ENCODE assay signal across 8 cellular contexts in genomic region chr17:28745052-28745776, GRCh38. TPM values are rescaled to one million over a fixed set of nuclear protein-coding genes. Genes with fewer than 3 reads are reported as not detected.
A peak's percentile ranks its signal among the peaks of the same experiment; 100 is the strongest.
DNase-seq lines count a peak whose midpoint lies in the region; ATAC-seq and TF ChIP-seq lines count a peak whose summit lies in the region.

No MANE protein-coding gene starts in this region.

- WGBS in hepatocyte (ENCODE audit: low lambda C conversion rate, missing lambda C conversion rate), result 1% methylated on average over 22 of the region's 28 CpGs
- 18 to 27% (median 21%) methylated on average over 20 to 28 of the region's 28 CpGs for WGBS in psoas muscle, 3 donors

- H3K4me1 Mint-ChIP-seq in activated CD8-positive, alpha-beta memory T cell treated with anti-CD3 and anti-CD28 coated beads, Interleukin-2, amount 10 ng/mL, durations not matched to agents 7 days and 5 days, result peaks cover 39% of the 10 kb centered on the region

- CTCF ChIA-PET in activated CD8-positive, alpha-beta memory T cell treated with anti-CD3 and anti-CD28 coated beads, Interleukin-2, amount 10 ng/mL, durations not matched to agents 7 days and 5 days (lab: Charles Lee), result interaction anchor here (0.8 to 16.9 kb wide), 7 partner anchors 16 to 150 kb away, joined by 3 to 591 read pairs (median 5); partner anchors contain the start of genes NEK8, RPL23A and TLCD1

- peaks cover 36% of the 10 kb centered on the region for H4K20me1 ChIP-seq in hepatocyte (ENCODE audit: insufficient read depth, poor library complexity, severe bottlenecking)

- H3K36me3 ChIP-seq in ascending aorta (peaks cover 7 to 18% of the 10 kb centered on the region in 2 donors), hepatocyte (replicated peaks; ENCODE audit: insufficient read depth, low read depth) (no peaks in the 10 kb centered on the region), psoas muscle (ENCODE audit: insufficient read depth in 1 of 2, low read depth in 1 of 2) (peaks cover 0 to 21% of the 10 kb centered on the region in 2 donors)

- no peaks in the 10 kb centered on the region for H3K9me3 ChIP-seq in ascending aorta
- H3K9me3 ChIP-seq in hepatocyte (ENCODE audit: low read depth), result no peaks in the 10 kb centered on the region
- H3K9me3 ChIP-seq in psoas muscle, result no peaks in the 10 kb centered on the region

- no peaks in the 10 kb centered on the region for H3K27me3 ChIP-seq in ascending aorta
- H3K27me3 ChIP-seq in hepatocyte, result no peaks in the 10 kb centered on the region
- no peaks in the 10 kb centered on the region for H3K27me3 ChIP-seq in psoas muscle (ENCODE audit: insufficient read depth in 3 of 3, low read length in 2 of 3)

- H3K27ac ChIP-seq in ascending aorta (peak overlapping the region; percentile 88 to 98), hepatocyte (peak overlapping the region; percentile 100), psoas muscle (peak overlapping the region; percentile 78)

- H3K4me3 ChIP-seq in ascending aorta (peak overlapping the region; percentile 88 to 91), hepatocyte (peak overlapping the region; percentile 54), psoas muscle (peak overlapping the region; percentile 79)

- peak overlapping the region; percentile 89 for H3K4me3 Mint-ChIP-seq in activated CD8-positive, alpha-beta memory T cell treated with anti-CD3 and anti-CD28 coated beads, Interleukin-2, amount 10 ng/mL, durations not matched to agents 7 days and 5 days

- ATAC-seq in activated CD8-positive, alpha-beta memory T cell treated with anti-CD3 and anti-CD28 coated beads, Interleukin-2, amount 10 ng/mL, durations not matched to agents 7 days and 5 days, result peak; percentile 10
- ATAC-seq in psoas muscle, result no peak
- ATAC-seq in omental fat pad (ENCODE audit: low FRiP score), result no peak
- ATAC-seq in HG03159 (IDR thresholded peaks at IDR 0.05; ENCODE audit: unreplicated experiment), result no peak

- TF ChIP-seq CTCF in ascending aorta (IDR thresholded peaks at IDR 0.05) (no peak), hepatocyte (IDR thresholded peaks at IDR 0.05; ENCODE audit: poor library complexity) (no peak), psoas muscle (IDR thresholded peaks at IDR 0.05) (no peak), omental fat pad (IDR thresholded peaks at IDR 0.05) (no peak)

- DNase-seq in activated CD8-positive, alpha-beta memory T cell treated with anti-CD3 and anti-CD28 coated beads, Interleukin-2, amount 10 ng/mL, durations not matched to agents 7 days and 5 days, result peak; percentile 62
- DNase-seq in activated CD8-positive, alpha-beta memory T cell treated with anti-CD3 and anti-CD28 coated beads, Interleukin-2, amount 50 U/mL, for 48 hours, result no peak
- peak; percentile 66 for DNase-seq in NCI-H510A (lab: John Stamatoyannopoulos, UW)
- no peak for DNase-seq in ascending aorta (ENCODE audit: low spot score in 2 of 2)
- DNase-seq in hepatocyte (ENCODE audit: low spot score), result peak; percentile 85
- peak in 1 of 2 donors; percentile 60 for DNase-seq in psoas muscle
- DNase-seq in omental fat pad (ENCODE audit: low spot score), result no peak

- peaks cover 55% of the 10 kb centered on the region for H3K79me2 ChIP-seq in hepatocyte

- H3K4me1 ChIP-seq in ascending aorta (peaks cover 15 to 34% of the 10 kb centered on the region in 2 donors), hepatocyte (ENCODE audit: insufficient read depth) (peaks cover 33% of the 10 kb centered on the region), psoas muscle (peaks cover 28% of the 10 kb centered on the region)

- intact Hi-C loops in ascending aorta (cut with DNase I) (no loop called here), psoas muscle (cut with DNase I) (no loop called here)

- peak overlapping the region; percentile 95 for H3K27ac Mint-ChIP-seq in activated CD8-positive, alpha-beta memory T cell treated with anti-CD3 and anti-CD28 coated beads, Interleukin-2, amount 10 ng/mL, durations not matched to agents 7 days and 5 days

- no peak overlapping the region for H2AFZ ChIP-seq in hepatocyte

- no peaks in the 10 kb centered on the region for H3K9me3 Mint-ChIP-seq in activated CD8-positive, alpha-beta memory T cell treated with anti-CD3 and anti-CD28 coated beads, Interleukin-2, amount 10 ng/mL, durations not matched to agents 7 days and 5 days (ENCODE audit: low read depth)

- no peaks in the 10 kb centered on the region for H3K9me2 ChIP-seq in hepatocyte (replicated peaks; ENCODE audit: insufficient read depth)

- peak overlapping the region; percentile 97 for H3K4me2 ChIP-seq in hepatocyte

- H3K36me3 Mint-ChIP-seq in activated CD8-positive, alpha-beta memory T cell treated with anti-CD3 and anti-CD28 coated beads, Interleukin-2, amount 10 ng/mL, durations not matched to agents 7 days and 5 days, result peaks cover 11% of the 10 kb centered on the region

- no peaks in the 10 kb centered on the region for H3K27me3 Mint-ChIP-seq in activated CD8-positive, alpha-beta memory T cell treated with anti-CD3 and anti-CD28 coated beads, Interleukin-2, amount 10 ng/mL, durations not matched to agents 7 days and 5 days

RNA-seq across cellular contexts. Expression of gene TRAF4, which starts 1.4 kb away (rescaled TPM):
- 100 to 1,000 TPM in 1 of 2 experiments, 10 to 100 TPM in 1; 60.1 to 107 TPM for total RNA-seq in activated CD8-positive, alpha-beta memory T cell treated with anti-CD3 and anti-CD28 coated beads, Interleukin-2, amount 10 ng/mL, durations not matched to agents 7 days and 5 days
- total RNA-seq in ascending aorta (53.2 TPM), hepatocyte (99.5 and 107 TPM in 2 replicates), psoas muscle (1 to 10 TPM; 1.4 to 6.7 (median 2.3) TPM), omental fat pad (10 to 100 TPM in 2 of 4 donors, 1 to 10 TPM in 2; 8.4 to 66.7 (median 30.7) TPM)
- polyA plus RNA-seq in hepatocyte (66.2 and 81.4 TPM in 2 replicates), psoas muscle (1 to 10 TPM; 1.6 to 3.3 (median 2.1) TPM)

RNA-seq across cellular contexts. Expression of gene NEK8, which starts 16.6 kb away (rescaled TPM):
- total RNA-seq in activated CD8-positive, alpha-beta memory T cell treated with anti-CD3 and anti-CD28 coated beads, Interleukin-2, amount 10 ng/mL, durations not matched to agents 7 days and 5 days, result 1 to 10 TPM; 3.6 to 5.1 TPM
- total RNA-seq in ascending aorta (3.2 TPM), hepatocyte (3.3 and 5.5 TPM in 2 replicates), psoas muscle (1 to 10 TPM in 2 of 4 donors, under 1 TPM in 2; 0.60 to 1.5 (median 0.92) TPM), omental fat pad (1 to 10 TPM; 1.9 to 3.4 (median 2.5) TPM)
- polyA plus RNA-seq in hepatocyte (8.1 and 9.7 TPM in 2 replicates), psoas muscle (1 to 10 TPM in 1 of 3 donors, under 1 TPM in 2; 0.21 to 1.1 (median 0.80) TPM)

RNA-seq across cellular contexts. Expression of gene TLCD1, which starts 19.2 kb away (rescaled TPM):
- total RNA-seq in activated CD8-positive, alpha-beta memory T cell treated with anti-CD3 and anti-CD28 coated beads, Interleukin-2, amount 10 ng/mL, durations not matched to agents 7 days and 5 days, result 1 to 10 TPM; 3.2 to 5.6 TPM
- total RNA-seq in ascending aorta, result not detected
- 12.5 and 14.6 TPM in 2 replicates for total RNA-seq in hepatocyte
- 23.4 and 26.6 TPM in 2 replicates for polyA plus RNA-seq in hepatocyte
- total RNA-seq in psoas muscle, result 1 to 10 TPM in 1 of 4 donors, under 1 TPM in 2, not detected in 1; 0.77 to 1.9 (median 0.88) TPM
- polyA plus RNA-seq in psoas muscle, result 1 to 10 TPM in 2 of 3 donors, under 1 TPM in 1; 0.68 to 2.4 (median 1.3) TPM
- 1 to 10 TPM in 3 of 4 donors, not detected in 1; 2.1 to 5.2 (median 3.6) TPM for total RNA-seq in omental fat pad

RNA-seq across cellular contexts. Expression of gene RPL23A, which starts 25.4 kb away (rescaled TPM):
- 1,000 to 10,000 TPM; 1,823 to 1,960 TPM for total RNA-seq in activated CD8-positive, alpha-beta memory T cell treated with anti-CD3 and anti-CD28 coated beads, Interleukin-2, amount 10 ng/mL, durations not matched to agents 7 days and 5 days
- total RNA-seq in ascending aorta (491 TPM), hepatocyte (501 and 614 TPM in 2 replicates), psoas muscle (1,000 to 10,000 TPM in 2 of 4 donors, 100 to 1,000 TPM in 2; 978 to 1,214 (median 1,068) TPM), omental fat pad (100 to 1,000 TPM; 568 to 719 (median 636) TPM)
- polyA plus RNA-seq in hepatocyte (1,050 and 1,115 TPM in 2 replicates), psoas muscle (1,000 to 10,000 TPM in 2 of 3 donors, 100 to 1,000 TPM in 1; 883 to 1,789 (median 1,153) TPM)

RNA-seq across cellular contexts. Expression of gene RAB34, which starts 27.5 kb away (rescaled TPM):
- total RNA-seq in activated CD8-positive, alpha-beta memory T cell treated with anti-CD3 and anti-CD28 coated beads, Interleukin-2, amount 10 ng/mL, durations not matched to agents 7 days and 5 days, result 1 to 10 TPM; 5.6 to 8.3 TPM
- 172 TPM for total RNA-seq in ascending aorta
- total RNA-seq in hepatocyte, result 160 and 184 TPM in 2 replicates
- 180 and 185 TPM in 2 replicates for polyA plus RNA-seq in hepatocyte
- 10 to 100 TPM in 1 of 4 donors, 1 to 10 TPM in 3; 7.8 to 12.2 (median 9.1) TPM for total RNA-seq in psoas muscle
- 10 to 100 TPM in 2 of 3 donors, 1 to 10 TPM in 1; 9.1 to 21.0 (median 10.6) TPM for polyA plus RNA-seq in psoas muscle
- 100 to 1,000 TPM in 2 of 4 donors, 10 to 100 TPM in 2; 90.4 to 112 (median 101) TPM for total RNA-seq in omental fat pad

Comparison
In these comparisons a context has a peak if more than half of its experiments do, and no peak if none do; other contexts are left out.
1. DNase-seq: peak in activated CD8-positive, alpha-beta memory T cell treated with anti-CD3 and anti-CD28 coated beads, Interleukin-2, amount 10 ng/mL, durations not matched to agents 7 days and 5 days (single experiment), NCI-H510A (single experiment) and hepatocyte (single experiment); none in activated CD8-positive, alpha-beta memory T cell treated with anti-CD3 and anti-CD28 coated beads, Interleukin-2, amount 50 U/mL, for 48 hours (single experiment), ascending aorta (0 of 2) and omental fat pad (single experiment).
2. Peak in every context shown above with its lines, with median percentiles within 50 percentile points of each other: H3K27ac ChIP-seq and H3K4me3 ChIP-seq.